1 cellular context compared by ENCODE assay signal in the genomic region with DNA sequence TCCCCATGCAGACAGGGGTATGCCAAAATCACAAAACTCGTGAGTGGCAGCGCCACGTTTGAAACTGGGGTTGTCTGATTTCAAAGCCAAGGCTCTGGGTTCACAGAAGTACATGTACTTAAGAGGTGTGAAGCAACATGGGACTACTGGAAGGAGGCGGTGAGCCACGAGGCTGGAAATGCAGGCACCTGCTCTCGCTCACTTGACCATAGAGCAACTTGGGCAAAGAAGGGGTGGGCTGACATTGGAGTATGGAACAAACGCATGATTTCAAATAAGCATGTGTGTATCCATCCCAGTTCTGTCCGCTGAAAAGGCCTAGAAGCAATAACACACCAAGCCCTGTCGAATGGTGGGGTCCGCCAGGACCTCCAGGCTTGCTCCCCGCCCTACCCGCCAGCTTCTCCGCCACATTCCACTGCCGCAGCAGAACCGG.
A peak's percentile ranks its signal among the peaks of the same experiment; 100 is the strongest.
TF ChIP-seq lines count a peak whose summit lies in the region.

No MANE protein-coding gene starts in this region.

TF ChIP-seq in A549, 52 proteins besides CTCF, POLR2A, EP300 and RAD21 (continued from another document):
- TF ChIP-seq HOXB13 (CRISPR knock-in tag; IDR thresholded peaks at IDR 0.05; ENCODE audit: low read depth) = no peak
- no peak for TF ChIP-seq EHF (CRISPR knock-in tag; IDR thresholded peaks at IDR 0.05)
- TF ChIP-seq, protein P1, sequence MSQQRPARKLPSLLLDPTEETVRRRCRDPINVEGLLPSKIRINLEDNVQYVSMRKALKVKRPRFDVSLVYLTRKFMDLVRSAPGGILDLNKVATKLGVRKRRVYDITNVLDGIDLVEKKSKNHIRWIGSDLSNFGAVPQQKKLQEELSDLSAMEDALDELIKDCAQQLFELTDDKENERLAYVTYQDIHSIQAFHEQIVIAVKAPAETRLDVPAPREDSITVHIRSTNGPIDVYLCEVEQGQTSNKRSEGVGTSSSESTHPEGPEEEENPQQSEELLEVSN (IDR thresholded peaks at IDR 0.05; ENCODE audit: borderline replicate concordance, low read depth) = peak; percentile 47; the same call in 1 of the 2 replicates
- no peak for TF ChIP-seq GATA3 (IDR thresholded peaks at IDR 0.05; ENCODE audit: borderline replicate concordance)
- TF ChIP-seq HOXA7 (CRISPR knock-in tag; IDR thresholded peaks at IDR 0.05) = no peak
- no peak for TF ChIP-seq FOSL2 (IDR thresholded peaks at IDR 0.05)
- TF ChIP-seq FOSL2 (CRISPR knock-in tag; IDR thresholded peaks at IDR 0.05) = no peak
- TF ChIP-seq ZC3H11A (IDR thresholded peaks at IDR 0.05) = no peak
- no peak for TF ChIP-seq ZSCAN20 (CRISPR knock-in tag; IDR thresholded peaks at IDR 0.05)
- TF ChIP-seq HES2 (IDR thresholded peaks at IDR 0.05) = no peak
- TF ChIP-seq POLR2AphosphoS2 (conservative IDR thresholded peaks at IDR 0.05; ENCODE audit: low read length) = no peak
- TF ChIP-seq, protein P2, sequence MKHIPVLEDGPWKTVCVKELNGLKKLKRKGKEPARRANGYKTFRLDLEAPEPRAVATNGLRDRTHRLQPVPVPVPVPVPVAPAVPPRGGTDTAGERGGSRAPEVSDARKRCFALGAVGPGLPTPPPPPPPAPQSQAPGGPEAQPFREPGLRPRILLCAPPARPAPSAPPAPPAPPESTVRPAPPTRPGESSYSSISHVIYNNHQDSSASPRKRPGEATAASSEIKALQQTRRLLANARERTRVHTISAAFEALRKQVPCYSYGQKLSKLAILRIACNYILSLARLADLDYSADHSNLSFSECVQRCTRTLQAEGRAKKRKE (CRISPR knock-in tag; IDR thresholded peaks at IDR 0.05; ENCODE audit: low read depth) = peak; percentile 56; the same call in 1 of the 2 replicates
- TF ChIP-seq, protein P3, sequence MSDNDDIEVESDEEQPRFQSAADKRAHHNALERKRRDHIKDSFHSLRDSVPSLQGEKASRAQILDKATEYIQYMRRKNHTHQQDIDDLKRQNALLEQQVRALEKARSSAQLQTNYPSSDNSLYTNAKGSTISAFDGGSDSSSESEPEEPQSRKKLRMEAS (IDR thresholded peaks at IDR 0.05) = no peak; the same call in 1 of the 2 replicates
- TF ChIP-seq FOXS1 (CRISPR knock-in tag; IDR thresholded peaks at IDR 0.05) = no peak
- TF ChIP-seq HDAC2 (IDR thresholded peaks at IDR 0.05) = no peak
- TF ChIP-seq TP53 (CRISPR knock-in tag; IDR thresholded peaks at IDR 0.05) = peak; percentile 66; the same call in 1 of the 2 replicates
- no peak for TF ChIP-seq ZFP36 (IDR thresholded peaks at IDR 0.05; ENCODE audit: borderline replicate concordance, partially characterized antibody)
- no peak for TF ChIP-seq HOXB5 (CRISPR knock-in tag; IDR thresholded peaks at IDR 0.05)
- no peak for TF ChIP-seq NFE2L2 (conservative IDR thresholded peaks at IDR 0.05; ENCODE audit: low read length)
- TF ChIP-seq CEBPB (IDR thresholded peaks at IDR 0.05) = no peak
- no peak for TF ChIP-seq SREBF2 (IDR thresholded peaks at IDR 0.05)
- TF ChIP-seq RFX5 (IDR thresholded peaks at IDR 0.05) = no peak
- no peak for TF ChIP-seq CBX8 (IDR thresholded peaks at IDR 0.05)
- TF ChIP-seq, protein P4, sequence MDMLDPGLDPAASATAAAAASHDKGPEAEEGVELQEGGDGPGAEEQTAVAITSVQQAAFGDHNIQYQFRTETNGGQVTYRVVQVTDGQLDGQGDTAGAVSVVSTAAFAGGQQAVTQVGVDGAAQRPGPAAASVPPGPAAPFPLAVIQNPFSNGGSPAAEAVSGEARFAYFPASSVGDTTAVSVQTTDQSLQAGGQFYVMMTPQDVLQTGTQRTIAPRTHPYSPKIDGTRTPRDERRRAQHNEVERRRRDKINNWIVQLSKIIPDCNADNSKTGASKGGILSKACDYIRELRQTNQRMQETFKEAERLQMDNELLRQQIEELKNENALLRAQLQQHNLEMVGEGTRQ (IDR thresholded peaks at IDR 0.05) = no peak
- TF ChIP-seq, protein P5, sequence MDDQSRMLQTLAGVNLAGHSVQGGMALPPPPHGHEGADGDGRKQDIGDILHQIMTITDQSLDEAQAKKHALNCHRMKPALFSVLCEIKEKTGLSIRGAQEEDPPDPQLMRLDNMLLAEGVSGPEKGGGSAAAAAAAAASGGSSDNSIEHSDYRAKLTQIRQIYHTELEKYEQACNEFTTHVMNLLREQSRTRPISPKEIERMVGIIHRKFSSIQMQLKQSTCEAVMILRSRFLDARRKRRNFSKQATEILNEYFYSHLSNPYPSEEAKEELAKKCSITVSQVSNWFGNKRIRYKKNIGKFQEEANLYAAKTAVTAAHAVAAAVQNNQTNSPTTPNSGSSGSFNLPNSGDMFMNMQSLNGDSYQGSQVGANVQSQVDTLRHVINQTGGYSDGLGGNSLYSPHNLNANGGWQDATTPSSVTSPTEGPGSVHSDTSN (IDR thresholded peaks at IDR 0.05) = no peak
- TF ChIP-seq ELK1 (IDR thresholded peaks at IDR 0.05; ENCODE audit: low read depth, low read length) = no peak
- TF ChIP-seq NPAS2 (CRISPR knock-in tag; IDR thresholded peaks at IDR 0.05; ENCODE audit: borderline replicate concordance) = no peak
- no peak for TF ChIP-seq CHD4 (IDR thresholded peaks at IDR 0.05; ENCODE audit: borderline replicate concordance)
- TF ChIP-seq JUNB (IDR thresholded peaks at IDR 0.05) = no peak
- TF ChIP-seq EHMT2 (IDR thresholded peaks at IDR 0.05; ENCODE audit: low read depth) = no peak
- TF ChIP-seq MAZ (IDR thresholded peaks at IDR 0.05; ENCODE audit: borderline replicate concordance, low read depth, low read length) = no peak
